Comparison of ENCODE assay signal across 22 cellular contexts in genomic region chr16:22633794-22634193, GRCh38.
"Had no signal": no experiment of that assay in that cellular context is flagged by ENCODE, and none has a peak within 500 bp of the region (broad histone marks: within the 10 kb centered on the region; RNA-seq: fewer than 3 reads in every experiment).

No MANE protein-coding gene starts in this region.

- DNase-seq: activated CD4-positive, alpha-beta memory T cell treated with anti-CD3 and anti-CD28 coated beads, Interleukin-2, amount 10 ng/mL, durations not matched to agents 7 days and 5 days; activated CD4-positive, alpha-beta T cell treated with anti-CD3 and anti-CD28 coated beads for 1 hour; activated CD4-positive, alpha-beta T cell treated with anti-CD3 and anti-CD28 coated beads, Interleukin-2, amount 10 ng/mL, durations not matched to agents 7 days and 5 days; activated T-cell treated with anti-CD3 and anti-CD28 coated beads, Interleukin-2, amount 50 U/mL, for 48 hours; central memory CD4-positive, alpha-beta T cell; foreskin keratinocyte; immature natural killer cell; kidney; midbrain; naive thymus-derived CD4-positive, alpha-beta T cell; pancreas; stimulated activated CD4-positive, alpha-beta T cell treated with anti-CD3 and anti-CD28 coated beads, Interleukin-2, amount 100 ng/mL, for 24 hours; stimulated activated naive B cell treated with anti-CD40 and anti-IgM and Interleukin-4, amounts not matched to agents 10 μg/mL and 1 μg/mL and 100 μg/mL, for 72 hours; stomach; T-helper 17 cell; tibial artery; upper lobe of right lung had no signal

- H3K36me3 ChIP-seq: breast epithelium, pancreas, prostate gland, stomach, suprapubic skin, tibial artery, upper lobe of right lung had no signal

- FAIRE-seq: kidney, pancreas had no signal

- H3K4me1 ChIP-seq: breast epithelium, pancreas, prostate gland, stomach, tibial artery, upper lobe of right lung had no signal

- H3K4me2 ChIP-seq: smooth muscle cell had no signal

- H3K27ac ChIP-seq: breast epithelium, foreskin keratinocyte, pancreas, prostate gland, stomach, suprapubic skin, tibial artery, upper lobe of right lung had no signal

- H3K4me3 ChIP-seq: breast epithelium, pancreas, prostate gland, smooth muscle cell, stomach, suprapubic skin, tibial artery, upper lobe of right lung had no signal

- ATAC-seq: esophagus mucosa; foreskin keratinocyte; naive thymus-derived CD4-positive, alpha-beta T cell; pancreas; stimulated activated naive B cell treated with anti-CD40 and anti-IgM and Interleukin-4, amounts not matched to agents 10 μg/mL and 1 μg/mL and 100 μg/mL, for 72 hours; T-helper 17 cell; upper lobe of right lung had no signal

- H3K27me3 ChIP-seq: breast epithelium, foreskin keratinocyte, pancreas, suprapubic skin, upper lobe of right lung had no signal

- H3K9me3 ChIP-seq: breast epithelium, pancreas, prostate gland, suprapubic skin, upper lobe of right lung had no signal
